In the genomic region with DNA sequence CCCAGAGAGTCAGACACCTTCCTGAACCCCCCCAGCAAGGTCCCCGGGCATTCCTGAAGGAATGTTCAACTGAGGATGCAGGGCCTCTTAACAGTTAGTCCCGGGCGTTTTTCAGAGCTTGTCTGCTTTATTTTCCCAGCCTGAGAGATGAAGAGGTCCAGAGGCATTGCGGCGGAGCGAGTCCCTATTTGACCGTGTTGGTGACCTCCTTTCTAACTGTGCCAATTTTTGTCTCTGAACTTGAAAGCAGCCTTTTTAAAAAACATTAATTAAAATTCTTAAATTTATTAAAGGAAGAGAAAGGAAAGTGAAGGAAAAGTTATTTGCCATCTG, we compare ENCODE assay signal across 8 cellular contexts. TPM values are rescaled to one million over a fixed set of nuclear protein-coding genes. Genes with fewer than 3 reads are reported as not detected.
DNase-seq lines count a peak whose midpoint lies in the region; ATAC-seq and TF ChIP-seq lines count a peak whose summit lies in the region.

No MANE protein-coding gene starts in this region.

- H3K27ac ChIP-seq in BLaER1 (peak overlapping the region; percentile 95), skin epidermis (peak overlapping the region in 20 of 21 experiments; percentile 52 to 98 (median 94))

- H3K9me3 ChIP-seq in BLaER1 (no peaks in the 10 kb centered on the region), HAP-1 (no peaks in the 10 kb centered on the region)

- H3K4me3 Mint-ChIP-seq in WTC11 = peak overlapping the region; percentile 78

- no peak for DNase-seq in HAP-1 (ENCODE audit: low spot score in 2 of 2)
- DNase-seq in WTC11 (ENCODE audit: low spot score) = no peak
- no peak for DNase-seq in left cardiac atrium
- DNase-seq in dedifferentiated amniotic fluid mesenchymal stem cell (ENCODE audit: extremely low spot score) = no peak
- no peak for DNase-seq in HCEC 1CT

- POLR2A ChIA-PET in WTC11 (lab: Charles Lee) = no interaction called here

- no peak for TF ChIP-seq CTCF in WTC11 (IDR thresholded peaks at IDR 0.05)

- H3K4me3 ChIP-seq in BLaER1 (peak overlapping the region; percentile 85), HAP-1 (peak overlapping the region; percentile 71), skin epidermis (peak overlapping the region; percentile 60 to 90 (median 89))

- CTCF ChIA-PET in WTC11 (lab: Charles Lee) = interaction anchor here (0.8 to 1.0 kb wide), 4 partner anchors 14 to 350 kb away, joined by 3 read pairs; a partner anchor contains a TSS

- ATAC-seq in WTC11 = peak; percentile 18
- peak; percentile 5 to 12 for ATAC-seq in left cardiac atrium
- ATAC-seq in HG02588 (IDR thresholded peaks at IDR 0.05; ENCODE audit: unreplicated experiment) = no peak

- peak overlapping the region; percentile 93 for H3K9ac ChIP-seq in BLaER1

- H3K27me3 ChIP-seq in BLaER1 = no peaks in the 10 kb centered on the region
- no peaks in the 10 kb centered on the region for H3K27me3 ChIP-seq in HAP-1 (ENCODE audit: low read depth)

- H3K4me2 ChIP-seq in BLaER1 = peak overlapping the region; percentile 85

- H4K20me1 ChIP-seq in BLaER1 = peaks cover 21% of the 10 kb centered on the region; the same call in 1 of the 2 replicates

- H3K27me3 Mint-ChIP-seq in WTC11 (ENCODE audit: low read depth) = no peaks in the 10 kb centered on the region

- H3K36me3 ChIP-seq in BLaER1 (peaks cover 12% of the 10 kb centered on the region; the same call in 1 of the 2 replicates), HAP-1 (replicated peaks) (peaks cover 5% of the 10 kb centered on the region)

- peaks cover 10% of the 10 kb centered on the region for H3K36me3 Mint-ChIP-seq in WTC11

- peaks cover 23% of the 10 kb centered on the region for H3K4me1 ChIP-seq in BLaER1
- peaks cover 55% of the 10 kb centered on the region for H3K4me1 ChIP-seq in HAP-1

- H3K4me1 Mint-ChIP-seq in WTC11 = peaks cover 55% of the 10 kb centered on the region

- intact Hi-C loops in left cardiac atrium (cut with DNase I) = no loop called here

- no peaks in the 10 kb centered on the region for H3K9me3 Mint-ChIP-seq in WTC11

- H3K27ac Mint-ChIP-seq in WTC11 = peak overlapping the region; percentile 94

- in situ Hi-C loops in HAP-1 (cut with MboI; ENCODE audit: low sequenced_read_pairs) = no loop called here

TF ChIP-seq in WTC11, 78 proteins besides CTCF, POLR2A, EP300 and RAD21:
- TF ChIP-seq, protein P1, sequence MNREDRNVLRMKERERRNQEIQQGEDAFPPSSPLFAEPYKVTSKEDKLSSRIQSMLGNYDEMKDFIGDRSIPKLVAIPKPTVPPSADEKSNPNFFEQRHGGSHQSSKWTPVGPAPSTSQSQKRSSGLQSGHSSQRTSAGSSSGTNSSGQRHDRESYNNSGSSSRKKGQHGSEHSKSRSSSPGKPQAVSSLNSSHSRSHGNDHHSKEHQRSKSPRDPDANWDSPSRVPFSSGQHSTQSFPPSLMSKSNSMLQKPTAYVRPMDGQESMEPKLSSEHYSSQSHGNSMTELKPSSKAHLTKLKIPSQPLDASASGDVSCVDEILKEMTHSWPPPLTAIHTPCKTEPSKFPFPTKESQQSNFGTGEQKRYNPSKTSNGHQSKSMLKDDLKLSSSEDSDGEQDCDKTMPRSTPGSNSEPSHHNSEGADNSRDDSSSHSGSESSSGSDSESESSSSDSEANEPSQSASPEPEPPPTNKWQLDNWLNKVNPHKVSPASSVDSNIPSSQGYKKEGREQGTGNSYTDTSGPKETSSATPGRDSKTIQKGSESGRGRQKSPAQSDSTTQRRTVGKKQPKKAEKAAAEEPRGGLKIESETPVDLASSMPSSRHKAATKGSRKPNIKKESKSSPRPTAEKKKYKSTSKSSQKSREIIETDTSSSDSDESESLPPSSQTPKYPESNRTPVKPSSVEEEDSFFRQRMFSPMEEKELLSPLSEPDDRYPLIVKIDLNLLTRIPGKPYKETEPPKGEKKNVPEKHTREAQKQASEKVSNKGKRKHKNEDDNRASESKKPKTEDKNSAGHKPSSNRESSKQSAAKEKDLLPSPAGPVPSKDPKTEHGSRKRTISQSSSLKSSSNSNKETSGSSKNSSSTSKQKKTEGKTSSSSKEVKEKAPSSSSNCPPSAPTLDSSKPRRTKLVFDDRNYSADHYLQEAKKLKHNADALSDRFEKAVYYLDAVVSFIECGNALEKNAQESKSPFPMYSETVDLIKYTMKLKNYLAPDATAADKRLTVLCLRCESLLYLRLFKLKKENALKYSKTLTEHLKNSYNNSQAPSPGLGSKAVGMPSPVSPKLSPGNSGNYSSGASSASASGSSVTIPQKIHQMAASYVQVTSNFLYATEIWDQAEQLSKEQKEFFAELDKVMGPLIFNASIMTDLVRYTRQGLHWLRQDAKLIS (CRISPR knock-in tag; IDR thresholded peaks at IDR 0.05; ENCODE audit: borderline replicate concordance) = no peak
- TF ChIP-seq JAZF1 (CRISPR knock-in tag; IDR thresholded peaks at IDR 0.05) (no peak), ZNF671 (CRISPR knock-in tag; IDR thresholded peaks at IDR 0.05) (no peak)
- TF ChIP-seq, protein P2, sequence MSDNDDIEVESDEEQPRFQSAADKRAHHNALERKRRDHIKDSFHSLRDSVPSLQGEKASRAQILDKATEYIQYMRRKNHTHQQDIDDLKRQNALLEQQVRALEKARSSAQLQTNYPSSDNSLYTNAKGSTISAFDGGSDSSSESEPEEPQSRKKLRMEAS (CRISPR knock-in tag; IDR thresholded peaks at IDR 0.05) = no peak
- TF ChIP-seq, protein P3, sequence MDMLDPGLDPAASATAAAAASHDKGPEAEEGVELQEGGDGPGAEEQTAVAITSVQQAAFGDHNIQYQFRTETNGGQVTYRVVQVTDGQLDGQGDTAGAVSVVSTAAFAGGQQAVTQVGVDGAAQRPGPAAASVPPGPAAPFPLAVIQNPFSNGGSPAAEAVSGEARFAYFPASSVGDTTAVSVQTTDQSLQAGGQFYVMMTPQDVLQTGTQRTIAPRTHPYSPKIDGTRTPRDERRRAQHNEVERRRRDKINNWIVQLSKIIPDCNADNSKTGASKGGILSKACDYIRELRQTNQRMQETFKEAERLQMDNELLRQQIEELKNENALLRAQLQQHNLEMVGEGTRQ (CRISPR knock-in tag; IDR thresholded peaks at IDR 0.05) = no peak

RNA-seq across cellular contexts. Expression of a gene that starts 0.4 kb away (rescaled TPM):
- total RNA-seq in WTC11 (2021) (71.5 to 90.8 TPM (median 76.9 TPM) in 3 replicates), left cardiac atrium (10 to 100 TPM; 31.1 to 34.5 TPM)
